ENCODE assay signal across 21 cellular contexts in genomic region chr6:165910184-165910583, GRCh38.
DNase-seq lines count a peak whose midpoint lies in the region; ATAC-seq and TF ChIP-seq lines count a peak whose summit lies in the region.
"Had no signal": no experiment of that assay in that cellular context is flagged by ENCODE, and none has a peak within 500 bp of the region (broad histone marks: within the 10 kb centered on the region; RNA-seq: fewer than 3 reads in every experiment).

No MANE protein-coding gene starts in this region.

- DNase-seq in ELR (ENCODE audit: low read depth) (peak; percentile 56), RPMI7951 (ENCODE audit: low read depth) (peak; percentile 25), choroid plexus epithelial cell (ENCODE audit: low read depth) (peak; percentile 29), osteocyte (ENCODE audit: extremely low spot score, unreplicated experiment) (no peak), GM20000 (ENCODE audit: low spot score) (no peak), cerebellar nuclear complex (lab: John Stamatoyannopoulos, UW) (no peak)
- DNase-seq: CD4-positive, CD25-positive, alpha-beta regulatory T cell; EL; HCEC 1CT; NCI-H1694; NCI-H2081; NCI-H2171 treated with DMSO at 0.1 percent for 48 hours; NCI-H446; NCI-H526; PC-9; SHP77 treated with DMSO at 0.1 percent for 48 hours had no signal

- H3K4me3 Mint-ChIP-seq in osteocyte (ENCODE audit: unreplicated experiment), result no peak overlapping the region
- H3K4me3 Mint-ChIP-seq: CD4-positive, CD25-positive, alpha-beta regulatory T cell; GM23338 had no signal

- ATAC-seq in GM19351 (IDR thresholded peaks at IDR 0.05; ENCODE audit: unreplicated experiment), result no peak
- no peak for ATAC-seq in GM18868 (IDR thresholded peaks at IDR 0.05; ENCODE audit: unreplicated experiment)
- ATAC-seq: GM23338, SK-N-SH treated with all-trans-retinoic acid at 6 μM for 48 hours had no signal

- H3K4me1 Mint-ChIP-seq in osteocyte (ENCODE audit: unreplicated experiment), result peaks cover 14% of the 10 kb centered on the region
- H3K4me1 Mint-ChIP-seq: CD4-positive, CD25-positive, alpha-beta regulatory T cell; GM23338 had no signal

- peaks cover 8% of the 10 kb centered on the region for H3K27me3 Mint-ChIP-seq in osteocyte (ENCODE audit: unreplicated experiment)

- no peaks in the 10 kb centered on the region for H3K9me3 Mint-ChIP-seq in osteocyte (ENCODE audit: unreplicated experiment)
- H3K9me3 Mint-ChIP-seq: GM23338 had no signal

- no peak overlapping the region for H3K4me3 ChIP-seq in choroid plexus epithelial cell (ENCODE audit: low read depth, low read length)
- H3K4me3 ChIP-seq: A549, GM23338, PC-9 had no signal

- TF ChIP-seq CTCF in choroid plexus epithelial cell (conservative IDR thresholded peaks at IDR 0.05; ENCODE audit: low read depth, low read length), result no peak
- TF ChIP-seq CTCF in osteocyte (IDR thresholded peaks at IDR 0.05), result no peak
- no peak for TF ChIP-seq CTCF in GM20000 (IDR thresholded peaks at IDR 0.05; ENCODE audit: extremely low read depth, missing control alignments)

- peak overlapping the region; percentile 20 for H3K27ac Mint-ChIP-seq in osteocyte (ENCODE audit: unreplicated experiment)
- H3K27ac Mint-ChIP-seq: CD4-positive, CD25-positive, alpha-beta regulatory T cell; GM23338 had no signal

- no peaks in the 10 kb centered on the region for H3K36me3 Mint-ChIP-seq in osteocyte (ENCODE audit: unreplicated experiment)
- H3K36me3 Mint-ChIP-seq: CD4-positive, CD25-positive, alpha-beta regulatory T cell had no signal

Comparison
In these comparisons a context has a peak if more than half of its experiments do, and no peak if none do; other contexts are left out.
1. DNase-seq: peak in ELR (single experiment), RPMI7951 (single experiment) and choroid plexus epithelial cell (single experiment); none in osteocyte (single experiment), GM20000 (single experiment) and cerebellar nuclear complex (0 of 2).